ENCODE assay signal across 6 cellular contexts in the genomic region with DNA sequence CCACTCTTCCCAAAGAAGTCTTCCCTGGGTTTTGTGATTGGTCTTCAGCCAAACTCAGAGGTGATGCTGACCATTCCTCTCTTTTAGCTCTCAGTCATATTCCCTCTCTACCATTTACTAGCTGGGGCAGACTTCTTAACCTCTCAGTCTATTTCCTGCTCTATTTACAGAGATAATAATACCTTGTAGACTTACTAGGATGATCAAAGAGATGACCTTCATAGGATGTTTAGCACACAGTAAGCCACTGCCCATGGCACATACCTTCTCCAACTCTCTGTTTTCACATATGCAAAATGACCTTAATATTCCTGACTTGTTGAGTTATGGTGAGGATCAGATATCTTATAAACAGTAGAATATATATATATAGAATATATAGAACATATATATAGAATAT.
"Had no signal": no experiment of that assay in that cellular context is flagged by ENCODE, and none has a peak within 500 bp of the region (broad histone marks: within the 10 kb centered on the region; RNA-seq: fewer than 3 reads in every experiment).

No MANE protein-coding gene starts in this region.

- H3K4me2 ChIP-seq: GM23338 had no signal

- H3K27ac Mint-ChIP-seq: GM23338, H9 had no signal

- H3K4me3 Mint-ChIP-seq: GM23338, H9 had no signal

- H3K4me3 ChIP-seq: GM23338, K562 had no signal

- DNase-seq: H9, HCEC 1CT, IMR-90 had no signal

- H3K27ac ChIP-seq: HL-60 had no signal

- H3K9me3 Mint-ChIP-seq: GM23338, H9 had no signal

- H2AFZ ChIP-seq: GM23338 had no signal

- ATAC-seq: GM23338, K562 had no signal
